Comparison of ENCODE assay signal across 23 cellular contexts in the genomic region with DNA sequence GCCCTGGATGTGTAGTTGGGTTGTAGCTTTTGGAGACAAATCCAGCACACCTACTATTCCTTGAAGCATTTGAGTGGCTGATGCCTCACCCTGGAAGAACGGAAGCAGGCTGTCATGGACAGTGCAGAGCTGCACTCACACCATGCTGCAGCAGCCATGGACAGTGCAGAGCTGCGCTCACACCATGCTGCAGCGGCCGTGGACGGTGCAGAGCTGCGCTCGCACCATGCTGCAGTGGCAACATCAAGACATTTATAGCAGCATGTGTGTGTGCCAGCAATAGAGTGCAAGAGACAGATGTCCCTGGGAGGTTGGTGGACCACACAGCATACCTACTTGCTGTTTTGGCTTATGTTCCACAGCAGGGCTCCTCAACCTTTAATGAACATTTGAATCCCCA.
"Had no signal": no experiment of that assay in that cellular context is flagged by ENCODE, and none has a peak within 500 bp of the region (broad histone marks: within the 10 kb centered on the region; RNA-seq: fewer than 3 reads in every experiment).

No MANE protein-coding gene starts in this region.

- H3K4me3 ChIP-seq: coronary artery, heart left ventricle, psoas muscle, spleen, suprapubic skin, thyroid gland, vagina had no signal

- H3K4me1 ChIP-seq: foreskin keratinocyte, heart left ventricle, psoas muscle, suprapubic skin, thyroid gland, vagina had no signal

- ATAC-seq: foreskin keratinocyte; left lobe of liver; sciatic nerve; stimulated activated naive CD8-positive, alpha-beta T cell treated with anti-CD3 and anti-CD28 coated beads, Interleukin-15, Interleukin-2, amounts not matched to agents 100 U/mL and 50 U/mL, for 24 hours had no signal

- H3K36me3 ChIP-seq: heart left ventricle, neutrophil, spleen, suprapubic skin, thyroid gland, vagina had no signal

- H3K27me3 ChIP-seq: suprapubic skin, thyroid gland, vagina had no signal

- FAIRE-seq: endothelial cell of umbilical vein, islet of Langerhans had no signal

- H3K9me3 ChIP-seq: heart left ventricle, neutrophil, psoas muscle, spleen, suprapubic skin, thyroid gland, vagina had no signal

- DNase-seq: effector CD4-positive, alpha-beta T cell; endodermal cell; erythroblast; foreskin keratinocyte; heart left ventricle; hypothalamus; mammary epithelial cell; psoas muscle; retina; spleen; stimulated activated CD4-positive, alpha-beta T cell treated with anti-CD3 and anti-CD28 coated beads, Interleukin-15, amount 100 ng/mL, for 24 hours; stimulated activated CD4-positive, alpha-beta T cell treated with anti-CD3 and anti-CD28 coated beads, Interleukin-1b, Interleukin-23, amount 100 ng/mL, for 48 hours; stimulated activated CD4-positive, alpha-beta T cell treated with anti-CD3 and anti-CD28 coated beads, Interleukin-4, amount 100 ng/mL, for 4 hours; stimulated activated naive CD8-positive, alpha-beta T cell treated with anti-CD3 and anti-CD28 coated beads, Interleukin-15, Interleukin-2, amounts not matched to agents 100 U/mL and 50 U/mL, for 24 hours; thyroid gland had no signal

- H3K27ac ChIP-seq: coronary artery, foreskin keratinocyte, heart left ventricle, neutrophil, psoas muscle, spleen, suprapubic skin, thyroid gland, vagina had no signal
